8 cellular contexts compared by ENCODE assay signal in genomic region chr2:63843093-63843492, GRCh38. TPM values are rescaled to one million over a fixed set of nuclear protein-coding genes. Genes with fewer than 3 reads are reported as not detected.
DNase-seq lines count a peak whose midpoint lies in the region; ATAC-seq, FAIRE-seq and TF ChIP-seq lines count a peak whose summit lies in the region.

No MANE protein-coding gene starts in this region.

- peak overlapping the region; percentile 77 for H3K4me2 ChIP-seq in GM12878 (ENCODE audit: control insufficient read depth, insufficient read depth)

- peaks cover 13% of the 10 kb centered on the region for H3K36me3 Mint-ChIP-seq in activated naive CD4-positive, alpha-beta T cell treated with anti-CD3 and anti-CD28 coated beads for 36 hours (ENCODE audit: low read depth)

- SMC1A ChIA-PET in GM12878 (lab: Charles Lee; ENCODE audit: uncharacterized antibody, unreplicated experiment) = interaction anchor here (0.9 to 7.6 kb wide), 7 partner anchors 11 to 348 kb away, joined by 3 to 90 read pairs (median 3); partner anchors contain the start of genes MDH1 and WDPCP

- POLR2A ChIA-PET in GM12878 (lab: Charles Lee) = interaction anchor here (0.6 to 4.2 kb wide), 5 partner anchors 9 to 261 kb away, joined by 4 to 20 read pairs (median 6); partner anchors contain the start of genes MDH1 and WDPCP

- intact Hi-C loops in activated naive CD4-positive, alpha-beta T cell treated with anti-CD3 and anti-CD28 coated beads for 36 hours (cut with micrococcal nuclease) = loop anchor here (5.0 to 10.0 kb wide), 7 partner anchors 369 to 1991 kb away; partner anchors contain the start of genes FAM161A, OTX1, SERTAD2 and SPRED2
- intact Hi-C loops in GM12878 (cut with micrococcal nuclease; ENCODE audit: unreplicated experiment) = loop anchor here (5.0 kb wide), 1 partner anchor 256 kb away; the partner anchor contains the start of genes MDH1 and WDPCP

- peak overlapping the region; percentile 73; the same call in 1 of the 2 replicates for H3K4me3 ChIP-seq in GM12878
- H3K4me3 ChIP-seq in liver (ENCODE audit: low read depth in 1 of 3, low read length in 3 of 3) = peak overlapping the region; percentile 64 to 98 (median 92)
- peak overlapping the region in 3 of 4 donors; percentile 68 to 92 (median 85) for H3K4me3 ChIP-seq in tibial nerve

- H3K27me3 ChIP-seq in GM12878 (replicated peaks in 1 of 2; ENCODE audit: control insufficient read depth in 2 of 2, insufficient read depth in 2 of 2, low read length in 1 of 2) (no peaks in the 10 kb centered on the region), liver (ENCODE audit: control insufficient read depth in 4 of 4, insufficient read depth in 4 of 4, low read length in 3 of 4) (no peaks in the 10 kb centered on the region), tibial nerve (no peaks in the 10 kb centered on the region)

- no peaks in the 10 kb centered on the region for H3K27me3 Mint-ChIP-seq in activated naive CD4-positive, alpha-beta T cell treated with anti-CD3 and anti-CD28 coated beads for 36 hours (ENCODE audit: low read depth)

- in situ Hi-C loops in GM12878 (cut with MboI) = no loop called here

- ATAC-seq in GM12878 (no peak), HG03571 (IDR thresholded peaks at IDR 0.05; ENCODE audit: unreplicated experiment) (no peak), GM18498 (IDR thresholded peaks at IDR 0.05; ENCODE audit: unreplicated experiment) (no peak)

- H3K4me1 ChIP-seq in GM12878 (ENCODE audit: control insufficient read depth, insufficient read depth, low read length) (no peaks in the 10 kb centered on the region), liver (ENCODE audit: control insufficient read depth in 4 of 4, insufficient read depth in 4 of 4, low read length in 3 of 4) (peaks cover 2 to 29% (median 8%) of the 10 kb centered on the region in 4 donors), tibial nerve (peaks cover 0 to 43% (median 12%) of the 10 kb centered on the region in 4 donors)

- peaks cover 68% of the 10 kb centered on the region for H3K79me2 ChIP-seq in GM12878 (ENCODE audit: control insufficient read depth, insufficient read depth, low read length)

- peak overlapping the region; percentile 98; the same call in 1 of the 2 replicates for H3K27ac ChIP-seq in GM12878 (ENCODE audit: control insufficient read depth, insufficient read depth)
- peak overlapping the region; percentile 92 to 99 for H3K27ac ChIP-seq in liver (ENCODE audit: low read depth in 1 of 2, low read length in 2 of 2)
- H3K27ac ChIP-seq in tibial nerve = peak overlapping the region in 2 of 4 donors; percentile 96 to 98

- WGBS in GM12878 (ENCODE audit: insufficient coverage, insufficient replicate concordance, low lambda C conversion rate, missing lambda C conversion rate) = 98% methylated on average over 8 of the region's 8 CpGs
- 27% methylated on average over 8 of the region's 8 CpGs for WGBS in liver
- 68 to 69% methylated on average over 8 of the region's 8 CpGs for WGBS in tibial nerve, 2 donors

- H3K36me3 ChIP-seq in GM12878 (ENCODE audit: control insufficient read depth in 2 of 2, insufficient read depth in 2 of 2, low read length in 1 of 2) (no peaks in the 10 kb centered on the region), liver (ENCODE audit: control insufficient read depth in 4 of 4, insufficient read depth in 3 of 4, low read depth in 1 of 4, low read length in 3 of 4) (peaks cover 0 to 2% (median 0%) of the 10 kb centered on the region in 4 donors), tibial nerve (no peaks in the 10 kb centered on the region)

- CTCF ChIA-PET in activated naive CD4-positive, alpha-beta T cell treated with anti-CD3 and anti-CD28 coated beads for 36 hours (lab: Charles Lee) = interaction anchor here (0.6 to 3.1 kb wide), 4 partner anchors 10 to 47 kb away, joined by 3 to 11 read pairs (median 4); no protein-coding TSS in a partner anchor
- CTCF ChIA-PET in GM12878 (lab: Yijun Ruan, JAX) = interaction anchor here (0.6 to 3.0 kb wide), 7 partner anchors 9 to 253 kb away, joined by 3 to 15 read pairs (median 4); no protein-coding TSS in a partner anchor

- RAD21 ChIA-PET in GM12878 (lab: Charles Lee; ENCODE audit: unreplicated experiment) = interaction anchor here (1.5 to 2.1 kb wide), 3 partner anchors 8 to 32 kb away, joined by 3 to 7 read pairs (median 3); no protein-coding TSS in a partner anchor

- TF ChIP-seq RAD21 in GM12878 (IDR thresholded peaks at IDR 0.05; ENCODE audit: insufficient read depth, low read depth, low read length) (no peak), liver (IDR thresholded peaks at IDR 0.05) (no peak)

- TF ChIP-seq EP300 in GM12878 (IDR thresholded peaks at IDR 0.05; ENCODE audit: borderline replicate concordance in 1 of 2, control insufficient read depth in 1 of 2, low read depth in 2 of 2, low read length in 2 of 2) (no peak), tibial nerve (IDR thresholded peaks at IDR 0.05) (no peak)

- peaks cover 7% of the 10 kb centered on the region for H3K9me3 Mint-ChIP-seq in activated naive CD4-positive, alpha-beta T cell treated with anti-CD3 and anti-CD28 coated beads for 36 hours

- H3K4me1 Mint-ChIP-seq in activated naive CD4-positive, alpha-beta T cell treated with anti-CD3 and anti-CD28 coated beads for 36 hours (ENCODE audit: low read depth) = peaks cover 49% of the 10 kb centered on the region

- no peak overlapping the region for H2AFZ ChIP-seq in GM12878 (ENCODE audit: control insufficient read depth, low read depth, low read length)

- no peak for DNase-seq in activated naive CD4-positive, alpha-beta T cell treated with anti-CD3 and anti-CD28 coated beads for 36 hours
- no peak for DNase-seq in activated naive CD4-positive, alpha-beta T cell (lab: John Stamatoyannopoulos, UW)
- DNase-seq in GM12878 (ENCODE audit: low read depth, low spot score) (no peak), tibial nerve (ENCODE audit: low spot score in 2 of 2) (no peak), retina (no peak)

- H4K20me1 ChIP-seq in GM12878 (ENCODE audit: control insufficient read depth, insufficient read depth) = no peaks in the 10 kb centered on the region

- H3K4me3 Mint-ChIP-seq in activated naive CD4-positive, alpha-beta T cell treated with anti-CD3 and anti-CD28 coated beads for 36 hours = peak overlapping the region; percentile 99

- BruUV-seq in GM12878 (replicated peaks; lab: Mats Ljungman, UMichigan) = no TSS peak

- no peak for FAIRE-seq in GM12878 (lab: Jason Lieb, UNC)

- H3K27ac Mint-ChIP-seq in activated naive CD4-positive, alpha-beta T cell treated with anti-CD3 and anti-CD28 coated beads for 36 hours = no peak overlapping the region

- no peak overlapping the region; the same call in 1 of the 2 replicates for H3K9ac ChIP-seq in GM12878 (ENCODE audit: control insufficient read depth, insufficient read depth, low read length)
- H3K9ac ChIP-seq in liver (ENCODE audit: low read depth in 1 of 2, low read length in 2 of 2) = peak overlapping the region; percentile 98 to 100

- TF ChIP-seq POLR2A in GM12878 (IDR thresholded peaks at IDR 0.05; ENCODE audit: low read depth, low read length) (no peak), tibial nerve (IDR thresholded peaks at IDR 0.05) (no peak)

- TF ChIP-seq CTCF in GM12878 (IDR thresholded peaks at IDR 0.05 in 2 of 3, conservative IDR thresholded peaks at IDR 0.05 in 1 of 3; ENCODE audit: control insufficient read depth in 2 of 3, extremely low read depth in 1 of 3, insufficient read depth in 1 of 3, low read depth in 3 of 3, low read length in 3 of 3) (no peak), liver (IDR thresholded peaks at IDR 0.05; ENCODE audit: low read depth, low read length, missing input control) (no peak), tibial nerve (IDR thresholded peaks at IDR 0.05) (no peak)

- H3K9me3 ChIP-seq in GM12878 (replicated peaks; ENCODE audit: control insufficient read depth, insufficient read depth, low read length) (peaks cover 4% of the 10 kb centered on the region; the same call in 2 of the 3 replicates), liver (ENCODE audit: control insufficient read depth in 4 of 4, low read length in 3 of 4) (no peaks in the 10 kb centered on the region), tibial nerve (no peaks in the 10 kb centered on the region)

TF ChIP-seq in liver, 16 proteins besides CTCF, POLR2A, EP300 and RAD21 (continues in another document):
- TF ChIP-seq TAF1 (conservative IDR thresholded peaks at IDR 0.05) (no peak), ZBTB33 (IDR thresholded peaks at IDR 0.05) (no peak)

RNA-seq across cellular contexts. Expression of gene UGP2, which starts 1.4 kb away (rescaled TPM):
- total RNA-seq in activated naive CD4-positive, alpha-beta T cell treated with anti-CD3 and anti-CD28 coated beads for 36 hours = 10 to 100 TPM; 82.2 to 93.1 TPM
- total RNA-seq in GM12878 (2013; cell fraction: nucleolus; rRNA removed) = 46.0 and 61.1 TPM in 2 replicates
- 40.8 and 50.7 TPM in 2 replicates for total RNA-seq in GM12878 (2014; rRNA removed)
- total RNA-seq in GM12878 (2014; rRNA removed; fragmentation: Illumina TruSeq; extraction: Trizol) = 69.8 and 70.1 TPM in 2 replicates
- total RNA-seq in GM12878 (2021) = 57.4 and 64.8 TPM in 2 replicates
- 49.9 TPM for polyA plus RNA-seq in GM12878 (2011; ENCODE audit: low read depth)
- polyA plus RNA-seq in GM12878 (2011; rRNA removed) = 71.2 and 122 TPM in 2 replicates
- polyA plus RNA-seq in GM12878 (2011; cell fraction: cytosol; rRNA removed) = 22.0 and 25.7 TPM in 2 replicates
- 21.2 and 22.8 TPM in 2 replicates for polyA plus RNA-seq in GM12878 (2011; cell fraction: nucleus; rRNA removed)
- 61.7 and 69.6 TPM in 2 replicates for polyA plus RNA-seq in GM12878 (2012)
- 87.1 and 108 TPM in 2 replicates for polyA plus RNA-seq in GM12878 (2014; fragmentation: Illumina TruSeq; extraction: Trizol)
- polyA plus RNA-seq in GM12878 (2014; fragmentation: Nextera tagmentation; extraction: Ambion mirVana) = 10 to 100 TPM; 81.0 to 89.0 TPM
- 37.2 and 49.1 TPM in 2 replicates for polyA plus RNA-seq in GM12878 (2014; rRNA removed)
- 10 to 100 TPM; 91.7 to 98.3 TPM for polyA plus RNA-seq in GM12878 (2016; fragmentation: Nextera tagmentation; extraction: Ambion mirVana)
- 20.1 and 29.6 TPM in 2 replicates for polyA minus RNA-seq in GM12878 (2011; rRNA and poly(A)+ RNA removed)
- 17.9 and 19.5 TPM in 2 replicates for polyA minus RNA-seq in GM12878 (2011; cell fraction: cytosol; rRNA and poly(A)+ RNA removed)
- polyA minus RNA-seq in GM12878 (2011; cell fraction: nucleus; rRNA and poly(A)+ RNA removed) = 15.4 and 23.7 TPM in 2 replicates
- 100 to 1,000 TPM in 1 of 2 donors, 10 to 100 TPM in 1; 76.2 to 341 TPM for total RNA-seq in liver
- 100 to 1,000 TPM; 182 to 723 TPM for polyA plus RNA-seq in liver
- total RNA-seq in tibial nerve = 100 to 1,000 TPM in 2 of 4 donors, 10 to 100 TPM in 2; 80.8 to 137 (median 103) TPM
